ENCODE assay signal across 20 cellular contexts in genomic region chr9:33923079-33923478, GRCh38.
A peak's percentile ranks its signal among the peaks of the same experiment; 100 is the strongest.
DNase-seq lines count a peak whose midpoint lies in the region; ATAC-seq, FAIRE-seq and TF ChIP-seq lines count a peak whose summit lies in the region.
"Had no signal": no experiment of that assay in that cellular context is flagged by ENCODE, and none has a peak within 500 bp of the region (broad histone marks: within the 10 kb centered on the region; RNA-seq: fewer than 3 reads in every experiment).

No MANE protein-coding gene starts in this region.

- H3K4me2 ChIP-seq in K562 (ENCODE audit: insufficient read depth, low read length) (no peak overlapping the region), neural cell (ENCODE audit: low read length) (no peak overlapping the region)

- no TSS peak for BruUV-seq in K562 (replicated peaks; lab: Mats Ljungman, UMichigan)

- no peaks in the 10 kb centered on the region for H3K9me1 ChIP-seq in K562 (ENCODE audit: control insufficient read depth, insufficient read depth, low read length)

- intact Hi-C loops in K562 (cut with micrococcal nuclease) = loop anchor here (10.0 kb wide), 2 partner anchors 152 to 188 kb away; no protein-coding TSS in a partner anchor

- H3F3A ChIP-seq in neural cell (ENCODE audit: insufficient read depth, low read length, poor library complexity, severe bottlenecking) = no peaks in the 10 kb centered on the region

- H3K36me3 ChIP-seq in K562 (ENCODE audit: control insufficient read depth, insufficient read depth, low read length) (peaks cover 100% of the 10 kb centered on the region), neural cell (ENCODE audit: insufficient read depth, low read length) (peaks cover 5% of the 10 kb centered on the region)

- H3K27me3 Mint-ChIP-seq in activated naive CD4-positive, alpha-beta T cell treated with anti-CD3 and anti-CD28 coated beads, Interleukin-2, amount 10 ng/mL, durations not matched to agents 7 days and 5 days = no peaks in the 10 kb centered on the region
- H3K27me3 Mint-ChIP-seq: CD4-positive, CD25-positive, alpha-beta regulatory T cell had no signal

- H3K9me3 ChIP-seq in K562 (replicated peaks; ENCODE audit: control insufficient read depth, insufficient read depth, low read depth, low read length) (no peaks in the 10 kb centered on the region), neural cell (ENCODE audit: low read length) (no peaks in the 10 kb centered on the region)
- H3K9me3 ChIP-seq: BE2C, Caco-2, Peyer's patch had no signal

- no peak overlapping the region for H3K27ac ChIP-seq in K562 (ENCODE audit: extremely low read depth, low read depth, low read length)
- no peak overlapping the region for H3K27ac ChIP-seq in neural cell (ENCODE audit: low read length)
- H3K27ac ChIP-seq: Peyer's patch had no signal

- no peak overlapping the region for H3K4me3 Mint-ChIP-seq in activated naive CD4-positive, alpha-beta T cell treated with anti-CD3 and anti-CD28 coated beads, Interleukin-2, amount 10 ng/mL, durations not matched to agents 7 days and 5 days

- DNase-seq in activated naive CD4-positive, alpha-beta T cell treated with anti-CD3 and anti-CD28 coated beads, Interleukin-2, amount 50 U/mL, for 72 hours (ENCODE audit: low spot score in 2 of 2) = no peak
- no peak for DNase-seq in activated naive CD4-positive, alpha-beta T cell treated with anti-CD3 and anti-CD28 coated beads, Interleukin-2, amount 10 ng/mL, durations not matched to agents 7 days and 5 days
- no peak for DNase-seq in K562 (ENCODE audit: extremely low read depth in 1 of 4, low spot score in 3 of 4)
- DNase-seq in NCI-H226 = no peak
- DNase-seq: BE2C; Caco-2; CD4-positive, CD25-positive, alpha-beta regulatory T cell; GOT3; KBM-7; NCI-H1105; NCI-H2081; NCI-H748 treated with DMSO at 0.1 percent for 48 hours; NK-92 treated with Interleukin-12 subunit alpha and Interleukin-12 subunit beta, amount 100 ng/mL, for 24 hours; Peyer's patch had no signal

- H4K20me1 ChIP-seq in K562 (replicated peaks; ENCODE audit: control insufficient read depth, insufficient read depth, low read length) (no peaks in the 10 kb centered on the region), neural cell (ENCODE audit: insufficient read depth) (no peaks in the 10 kb centered on the region)

- H3K27ac Mint-ChIP-seq in activated naive CD4-positive, alpha-beta T cell treated with anti-CD3 and anti-CD28 coated beads, Interleukin-2, amount 50 U/mL, for 72 hours = peak overlapping the region; percentile 36 to 68
- no peak overlapping the region for H3K27ac Mint-ChIP-seq in activated naive CD4-positive, alpha-beta T cell treated with anti-CD3 and anti-CD28 coated beads, Interleukin-2, amount 10 ng/mL, durations not matched to agents 7 days and 5 days

- in situ Hi-C loops in K562 (cut with MboI) = no loop called here

- no peaks in the 10 kb centered on the region for H3K9me3 Mint-ChIP-seq in activated naive CD4-positive, alpha-beta T cell treated with anti-CD3 and anti-CD28 coated beads, Interleukin-2, amount 50 U/mL, for 72 hours
- no peaks in the 10 kb centered on the region for H3K9me3 Mint-ChIP-seq in activated naive CD4-positive, alpha-beta T cell treated with anti-CD3 and anti-CD28 coated beads, Interleukin-2, amount 10 ng/mL, durations not matched to agents 7 days and 5 days
- H3K9me3 Mint-ChIP-seq: CD4-positive, CD25-positive, alpha-beta regulatory T cell had no signal

- no peak for ATAC-seq in activated naive CD4-positive, alpha-beta T cell treated with anti-CD3 and anti-CD28 coated beads, Interleukin-2, amount 50 U/mL, for 72 hours
- ATAC-seq in K562 = no peak
- ATAC-seq in GM18870 (IDR thresholded peaks at IDR 0.05; ENCODE audit: unreplicated experiment) = no peak
- no peak for ATAC-seq in GM21515 (IDR thresholded peaks at IDR 0.05; ENCODE audit: unreplicated experiment)
- ATAC-seq: HCT116 had no signal

- TF ChIP-seq POLR2A in K562 (conservative IDR thresholded peaks at IDR 0.05) = 0 out of 2 replicates have a peak, but pooled peaks have one; percentile 19

- no peaks in the 10 kb centered on the region for H3K27me3 ChIP-seq in K562 (ENCODE audit: control insufficient read depth in 2 of 2, insufficient read depth in 2 of 2, low read length in 2 of 2)
- H3K27me3 ChIP-seq in neural cell (ENCODE audit: insufficient read depth, low read depth, low read length) = no peaks in the 10 kb centered on the region
- H3K27me3 ChIP-seq: BE2C, Peyer's patch had no signal

- no peak for TF ChIP-seq CTCF in K562 (IDR thresholded peaks at IDR 0.05 in 2 of 3, conservative IDR thresholded peaks at IDR 0.05 in 1 of 3; ENCODE audit: insufficient read depth in 2 of 3, low read depth in 1 of 3, low read length in 3 of 3)
- TF ChIP-seq CTCF in neural cell (IDR thresholded peaks at IDR 0.05; ENCODE audit: poor library complexity, severe bottlenecking) = no peak

- TF ChIP-seq RAD21 in K562 (CRISPR knock-in tag; conservative IDR thresholded peaks at IDR 0.05 in 1 of 2, IDR thresholded peaks at IDR 0.05 in 1 of 2) = no peak
- TF ChIP-seq RAD21 in neural cell (conservative IDR thresholded peaks at IDR 0.05) = no peak

- POLR2A ChIA-PET in K562 (lab: Yijun Ruan, JAX) = no interaction called here

- CTCF ChIA-PET in activated naive CD4-positive, alpha-beta T cell treated with anti-CD3 and anti-CD28 coated beads, Interleukin-2, amount 10 ng/mL, durations not matched to agents 7 days and 5 days (lab: Charles Lee) = interaction anchor here (1.1 to 7.2 kb wide), 3 partner anchors 10 to 333 kb away, joined by 3 to 38 read pairs (median 11); no protein-coding TSS in a partner anchor
- CTCF ChIA-PET in K562 (lab: Yijun Ruan, JAX; ENCODE audit: low intra/inter-chr PET ratio) = no interaction called here

- H3K4me1 ChIP-seq in K562 (replicated peaks in 1 of 2; ENCODE audit: control insufficient read depth in 2 of 2, insufficient read depth in 2 of 2, low read length in 2 of 2) = no peaks in the 10 kb centered on the region
- H3K4me1 ChIP-seq: BE2C, Caco-2, Peyer's patch had no signal

- no peak for FAIRE-seq in K562 (lab: Jason Lieb, UNC)
- FAIRE-seq: A204.1, G401.6 had no signal

- H3K4me1 Mint-ChIP-seq in activated naive CD4-positive, alpha-beta T cell treated with anti-CD3 and anti-CD28 coated beads, Interleukin-2, amount 10 ng/mL, durations not matched to agents 7 days and 5 days = no peaks in the 10 kb centered on the region

- H2AFZ ChIP-seq in K562 (ENCODE audit: low read depth, low read length) (no peak overlapping the region), neural cell (ENCODE audit: low read depth, low read length) (no peak overlapping the region)

- H3K36me3 Mint-ChIP-seq in activated naive CD4-positive, alpha-beta T cell treated with anti-CD3 and anti-CD28 coated beads, Interleukin-2, amount 50 U/mL, for 72 hours = peaks cover 7% of the 10 kb centered on the region in 2 donors
- H3K36me3 Mint-ChIP-seq in activated naive CD4-positive, alpha-beta T cell treated with anti-CD3 and anti-CD28 coated beads, Interleukin-2, amount 10 ng/mL, durations not matched to agents 7 days and 5 days = peaks cover 58% of the 10 kb centered on the region

- H3K4me3 ChIP-seq in K562 (no peak overlapping the region), neural cell (ENCODE audit: low read length) (no peak overlapping the region)
- H3K4me3 ChIP-seq: Peyer's patch had no signal

- H3K9ac ChIP-seq in K562 (ENCODE audit: insufficient read depth in 1 of 2, low read depth in 2 of 2, low read length in 2 of 2) (no peak overlapping the region), neural cell (ENCODE audit: low read length) (no peak overlapping the region)

- H3K79me2 ChIP-seq in K562 (ENCODE audit: control insufficient read depth, insufficient read depth, low read length) = no peaks in the 10 kb centered on the region
- no peaks in the 10 kb centered on the region for H3K79me2 ChIP-seq in neural cell (replicated peaks; ENCODE audit: insufficient read depth, low read length)

- no peaks in the 10 kb centered on the region for H3K9me2 ChIP-seq in neural cell (ENCODE audit: insufficient read depth, low read length)

- WGBS in K562 (ENCODE audit: insufficient coverage, low coverage, missing lambda C conversion rate) = 92% methylated on average over 4 of the region's 4 CpGs

- TF ChIP-seq EP300 in K562 (IDR thresholded peaks at IDR 0.05; ENCODE audit: low read length) = no peak
- TF ChIP-seq EP300 in neural cell (conservative IDR thresholded peaks at IDR 0.05; ENCODE audit: poor library complexity, severe bottlenecking) = no peak

TF ChIP-seq in K562, 482 proteins besides CTCF, POLR2A, EP300 and RAD21:
- TF ChIP-seq HMG20A (CRISPR knock-in tag; conservative IDR thresholded peaks at IDR 0.05) (no peak), POLR2AphosphoS5 (IDR thresholded peaks at IDR 0.05; ENCODE audit: control insufficient read depth, insufficient read depth, low read depth, low read length) (peak; percentile 6; the same call in 1 of the 2 replicates)

TF ChIP-seq in neural cell, 6 proteins besides CTCF, POLR2A, EP300 and RAD21:
- TF ChIP-seq POLR2AphosphoS5 (IDR thresholded peaks at IDR 0.05) = peak; percentile 25
- no peak for TF ChIP-seq EZH2 (IDR thresholded peaks at IDR 0.05; ENCODE audit: borderline replicate concordance, insufficient read depth, low read length, poor library complexity, severe bottlenecking)
